1 cellular context compared by ENCODE assay signal in the genomic region with DNA sequence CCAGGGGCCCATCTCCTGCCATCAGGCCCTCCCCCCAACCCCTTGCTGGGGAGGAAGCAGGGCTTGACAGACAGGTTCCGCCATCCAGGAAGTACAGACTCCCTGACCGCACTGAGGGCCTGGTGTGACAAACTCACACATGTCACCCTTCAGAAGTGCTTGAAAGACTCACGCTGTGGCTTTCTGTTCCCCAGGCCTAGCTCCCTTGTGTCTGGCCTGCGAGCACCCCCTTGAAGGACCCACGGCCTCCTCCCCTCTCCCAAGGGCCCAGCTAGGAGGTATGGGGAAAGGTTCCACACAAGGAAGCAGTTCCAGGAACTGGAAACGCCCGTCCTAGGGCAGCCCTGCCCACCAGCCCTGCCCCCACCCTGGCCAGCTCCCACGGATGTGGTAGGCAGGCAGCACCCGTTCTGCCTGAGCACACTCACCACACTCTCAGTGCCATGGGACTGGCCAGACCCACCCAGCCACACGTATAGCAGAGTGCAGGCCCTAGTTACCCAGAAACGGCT.
TF ChIP-seq lines count a peak whose summit lies in the region.

No MANE protein-coding gene starts in this region.

TF ChIP-seq in GM12878, 131 proteins besides CTCF, POLR2A, EP300 and RAD21 (continued from another document):
- TF ChIP-seq, protein P1, sequence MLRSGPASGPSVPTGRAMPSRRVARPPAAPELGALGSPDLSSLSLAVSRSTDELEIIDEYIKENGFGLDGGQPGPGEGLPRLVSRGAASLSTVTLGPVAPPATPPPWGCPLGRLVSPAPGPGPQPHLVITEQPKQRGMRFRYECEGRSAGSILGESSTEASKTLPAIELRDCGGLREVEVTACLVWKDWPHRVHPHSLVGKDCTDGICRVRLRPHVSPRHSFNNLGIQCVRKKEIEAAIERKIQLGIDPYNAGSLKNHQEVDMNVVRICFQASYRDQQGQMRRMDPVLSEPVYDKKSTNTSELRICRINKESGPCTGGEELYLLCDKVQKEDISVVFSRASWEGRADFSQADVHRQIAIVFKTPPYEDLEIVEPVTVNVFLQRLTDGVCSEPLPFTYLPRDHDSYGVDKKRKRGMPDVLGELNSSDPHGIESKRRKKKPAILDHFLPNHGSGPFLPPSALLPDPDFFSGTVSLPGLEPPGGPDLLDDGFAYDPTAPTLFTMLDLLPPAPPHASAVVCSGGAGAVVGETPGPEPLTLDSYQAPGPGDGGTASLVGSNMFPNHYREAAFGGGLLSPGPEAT (IDR thresholded peaks at IDR 0.05; ENCODE audit: low read depth): peak; percentile 74
- 0 out of 2 replicates have a peak, but pooled peaks have one; percentile 18 for TF ChIP-seq ATF2 (IDR thresholded peaks at IDR 0.05; ENCODE audit: low read length)
- no peak for TF ChIP-seq RELA (IDR thresholded peaks at IDR 0.05; ENCODE audit: borderline replicate concordance, partially characterized antibody)
- peak; percentile 77 for TF ChIP-seq CHD2 (IDR thresholded peaks at IDR 0.05; ENCODE audit: borderline replicate concordance, low read depth, low read length)
- peak; percentile 0 for TF ChIP-seq SP1 (IDR thresholded peaks at IDR 0.05; ENCODE audit: low read depth, low read length)
- peak; percentile 74; the same call in 1 of the 2 replicates for TF ChIP-seq ZNF217 (IDR thresholded peaks at IDR 0.05)
- peak; percentile 15; the same call in 1 of the 2 replicates for TF ChIP-seq ZBTB40 (IDR thresholded peaks at IDR 0.05; ENCODE audit: borderline replicate concordance)
- TF ChIP-seq IKZF2 (IDR thresholded peaks at IDR 0.05): peak; percentile 89 to 91
- TF ChIP-seq MEF2B (IDR thresholded peaks at IDR 0.05; ENCODE audit: partially characterized antibody, poor library complexity, severe bottlenecking): peak; percentile 91
- no peak for TF ChIP-seq E2F4 (IDR thresholded peaks at IDR 0.05; ENCODE audit: low read depth, low read length)
- peak; percentile 12; the same call in 1 of the 3 replicates for TF ChIP-seq POU2F2 (IDR thresholded peaks at IDR 0.05; ENCODE audit: borderline replicate concordance, low read depth, low read length)
- peak; percentile 75 for TF ChIP-seq NKRF (conservative IDR thresholded peaks at IDR 0.05)
- peak; percentile 71 for TF ChIP-seq TCF3 (IDR thresholded peaks at IDR 0.05; ENCODE audit: borderline replicate concordance, insufficient read depth, low read depth, low read length)
